In the genomic region with DNA sequence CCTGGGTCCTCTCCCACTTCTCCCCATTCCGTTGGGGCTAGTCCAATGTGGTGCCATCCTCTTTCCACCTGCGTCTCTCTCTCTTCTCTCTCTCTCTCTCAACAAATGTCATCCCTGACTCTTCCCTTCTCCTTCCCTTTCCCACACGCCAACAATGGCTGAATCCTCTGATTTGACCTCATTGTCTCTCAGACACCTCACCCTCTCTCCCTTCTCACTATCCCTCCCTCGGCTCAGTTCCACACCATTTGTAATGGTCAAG, we compare ENCODE assay signal across 8 cellular contexts. TPM values are rescaled to one million over a fixed set of nuclear protein-coding genes. Genes with fewer than 3 reads are reported as not detected.
DNase-seq lines count a peak whose midpoint lies in the region; ATAC-seq and TF ChIP-seq lines count a peak whose summit lies in the region.

No MANE protein-coding gene starts in this region.

- TF ChIP-seq CTCF in VCaP (conservative IDR thresholded peaks at IDR 0.05) (no peak), glutamatergic neuron (IDR thresholded peaks at IDR 0.05; ENCODE audit: partially characterized antibody, unreplicated experiment) (no peak)

- H3K27ac ChIP-seq in VCaP (peak overlapping the region; percentile 89), skin epidermis (peak overlapping the region in 20 of 21 experiments; percentile 26 to 98 (median 94))

- peak overlapping the region; percentile 99 for H3K4me3 Mint-ChIP-seq in glutamatergic neuron (ENCODE audit: unreplicated experiment)

- peak overlapping the region; percentile 100 for H3K27ac Mint-ChIP-seq in glutamatergic neuron (ENCODE audit: unreplicated experiment)

- DNase-seq in H7: no peak
- no peak for DNase-seq in glutamatergic neuron
- DNase-seq in T-helper 9 cell: no peak
- no peak for DNase-seq in cerebellar cortex (ENCODE audit: low spot score)
- no peak for DNase-seq in NCI-H187 (lab: John Stamatoyannopoulos, UW)

- H3K36me3 ChIP-seq in H7 (replicated peaks; ENCODE audit: control insufficient read depth, insufficient read depth, low read length): no peaks in the 10 kb centered on the region

- no peaks in the 10 kb centered on the region for H3K36me3 Mint-ChIP-seq in glutamatergic neuron (ENCODE audit: unreplicated experiment)

- H3K27me3 ChIP-seq in H7 (ENCODE audit: control insufficient read depth, insufficient read depth, low read length): no peaks in the 10 kb centered on the region

- peaks cover 6% of the 10 kb centered on the region for H3K9me3 Mint-ChIP-seq in glutamatergic neuron (ENCODE audit: unreplicated experiment)

- ATAC-seq in HG02610 (IDR thresholded peaks at IDR 0.05; ENCODE audit: unreplicated experiment): no peak

- no peaks in the 10 kb centered on the region for H3K4me1 Mint-ChIP-seq in glutamatergic neuron (ENCODE audit: low read depth, unreplicated experiment)

- H3K27me3 Mint-ChIP-seq in glutamatergic neuron (ENCODE audit: unreplicated experiment): peaks cover 7% of the 10 kb centered on the region

- H3K4me3 ChIP-seq in H7 (ENCODE audit: insufficient read depth, low read depth, low read length): peak overlapping the region; percentile 42
- H3K4me3 ChIP-seq in skin epidermis: peak overlapping the region; percentile 69 to 96 (median 83)

RNA-seq across cellular contexts. Expression of gene ZNF18, which starts 0.6 kb away (rescaled TPM):
- 17.2 and 19.8 TPM in 2 replicates for total RNA-seq in H7 (2014; rRNA removed; shearing (Covaris generic))
- 4.0 TPM for total RNA-seq in glutamatergic neuron (ENCODE audit: unreplicated experiment)

RNA-seq across cellular contexts. Expression of gene MAP2K4, which starts 22.8 kb away (rescaled TPM):
- 25.6 and 29.0 TPM in 2 replicates for total RNA-seq in H7 (2014; rRNA removed; shearing (Covaris generic))
- 35.4 TPM for total RNA-seq in glutamatergic neuron (ENCODE audit: unreplicated experiment)
